ENCODE assay signal across 25 cellular contexts in genomic region chr20:831251-831650, GRCh38.
"Had no signal": no experiment of that assay in that cellular context is flagged by ENCODE, and none has a peak within 500 bp of the region (broad histone marks: within the 10 kb centered on the region; RNA-seq: fewer than 3 reads in every experiment).

No MANE protein-coding gene starts in this region.

- ATAC-seq: left colon; left lung; lower lobe of right lung; naive thymus-derived CD8-positive, alpha-beta T cell; pancreas; psoas muscle; stimulated activated naive B cell treated with anti-CD40 and anti-IgM and Interleukin-4, amounts not matched to agents 10 μg/mL and 1 μg/mL and 100 μg/mL, for 72 hours; stimulated activated naive CD8-positive, alpha-beta T cell treated with anti-CD3 and anti-CD28 coated beads, Interleukin-15, Interleukin-2, amounts not matched to agents 100 U/mL and 50 U/mL, for 24 hours had no signal

- H3K27ac ChIP-seq: left lung, lower lobe of right lung, pancreas, psoas muscle, stomach, suprapubic skin, thoracic aorta, tibial nerve, uterus had no signal

- H3K36me3 ChIP-seq: left lung, lower lobe of right lung, pancreas, stomach, suprapubic skin, thoracic aorta, tibial nerve, uterus had no signal

- H3K4me3 Mint-ChIP-seq: naive thymus-derived CD8-positive, alpha-beta T cell; neural crest cell; stimulated activated naive B cell treated with anti-CD40 and anti-IgM and Interleukin-4, amounts not matched to agents 10 μg/mL and 1 μg/mL and 100 μg/mL, for 72 hours; type B pancreatic cell had no signal

- H3K27me3 Mint-ChIP-seq: naive thymus-derived CD8-positive, alpha-beta T cell; stimulated activated naive B cell treated with anti-CD40 and anti-IgM and Interleukin-4, amounts not matched to agents 10 μg/mL and 1 μg/mL and 100 μg/mL, for 72 hours had no signal

- H3K9me3 ChIP-seq: left lung, lower lobe of right lung, pancreas, psoas muscle, stomach, suprapubic skin, thoracic aorta, tibial nerve, uterus had no signal

- H3K4me3 ChIP-seq: left lung, lower lobe of right lung, pancreas, psoas muscle, smooth muscle cell, stomach, suprapubic skin, thoracic aorta, tibial nerve, uterus had no signal

- H3K36me3 Mint-ChIP-seq: naive thymus-derived CD8-positive, alpha-beta T cell; stimulated activated naive B cell treated with anti-CD40 and anti-IgM and Interleukin-4, amounts not matched to agents 10 μg/mL and 1 μg/mL and 100 μg/mL, for 72 hours; type B pancreatic cell had no signal

- H3K4me2 ChIP-seq: smooth muscle cell had no signal

- DNase-seq: head of caudate nucleus; kidney glomerular epithelial cell; left colon; left lung; lower lobe of right lung; mammary epithelial cell; mesenchymal stem cell; naive thymus-derived CD8-positive, alpha-beta T cell; nucleus accumbens; pancreas; psoas muscle; stimulated activated CD4-positive, alpha-beta T cell treated with anti-CD3 and anti-CD28 coated beads, Interleukin-1b, Interleukin-23, amount 100 ng/mL, for 48 hours; stimulated activated CD4-positive, alpha-beta T cell treated with anti-CD3 and anti-CD28 coated beads, Interleukin-2, amount 100 ng/mL, for 48 hours; stimulated activated CD4-positive, alpha-beta T cell treated with anti-CD3 and anti-CD28 coated beads, Interleukin-4, amount 100 ng/mL, for 4 hours; stimulated activated naive B cell treated with anti-CD40 and anti-IgM and Interleukin-4, amounts not matched to agents 10 μg/mL and 1 μg/mL and 100 μg/mL, for 72 hours; stimulated activated naive CD8-positive, alpha-beta T cell treated with anti-CD3 and anti-CD28 coated beads, Interleukin-15, Interleukin-2, amounts not matched to agents 100 U/mL and 50 U/mL, for 24 hours; stomach; uterus had no signal

- H3K27ac Mint-ChIP-seq: nephron; stimulated activated naive B cell treated with anti-CD40 and anti-IgM and Interleukin-4, amounts not matched to agents 10 μg/mL and 1 μg/mL and 100 μg/mL, for 72 hours; type B pancreatic cell had no signal

- H3K27me3 ChIP-seq: left lung, pancreas, stomach, suprapubic skin, tibial nerve, uterus had no signal

- H3K9me3 Mint-ChIP-seq: naive thymus-derived CD8-positive, alpha-beta T cell; nephron; neural crest cell; stimulated activated naive B cell treated with anti-CD40 and anti-IgM and Interleukin-4, amounts not matched to agents 10 μg/mL and 1 μg/mL and 100 μg/mL, for 72 hours; type B pancreatic cell had no signal
